Comparison of ENCODE assay signal across 8 cellular contexts in the genomic region with DNA sequence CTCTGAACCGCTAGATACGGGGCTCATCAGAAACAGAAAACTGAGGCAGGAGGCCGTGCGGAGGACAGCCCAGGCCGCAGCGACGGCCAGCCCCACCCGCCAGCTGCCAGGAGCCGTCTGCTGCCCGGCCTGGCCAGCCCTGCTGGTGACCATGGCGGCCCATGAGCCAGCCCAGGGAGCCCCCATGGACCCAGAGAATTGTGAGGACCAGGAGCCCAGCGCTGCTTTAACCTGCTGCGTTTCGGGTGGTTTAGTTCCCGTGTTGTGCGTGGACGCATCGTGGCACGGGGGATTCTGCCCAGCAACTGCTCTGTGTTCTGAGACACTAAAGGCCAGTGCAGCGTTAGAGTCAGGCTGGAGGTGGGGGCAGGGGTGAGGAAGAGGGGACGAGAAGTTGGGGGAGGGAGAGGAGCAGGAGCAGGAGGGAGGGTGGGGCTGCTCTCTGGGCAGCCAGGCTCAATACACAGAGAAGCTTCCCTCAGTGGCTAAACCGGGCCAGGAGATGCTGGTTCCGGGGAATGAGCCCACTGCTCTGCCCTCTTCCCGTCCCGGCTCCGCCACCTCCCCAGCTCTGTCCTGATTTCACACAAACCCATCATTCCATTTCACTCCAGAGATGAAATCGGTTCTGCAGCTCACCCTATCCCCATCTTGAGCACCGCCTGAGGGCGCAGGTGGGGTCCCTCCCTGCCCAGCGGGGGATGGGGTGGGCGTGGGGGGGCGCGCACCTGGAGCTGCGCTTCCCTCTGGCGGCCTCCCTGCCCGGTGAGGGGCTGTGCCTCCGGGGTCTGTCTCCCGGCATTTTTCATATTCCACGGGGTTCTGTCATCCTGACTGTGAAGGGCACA. TPM values are rescaled to one million over a fixed set of nuclear protein-coding genes. Genes with fewer than 3 reads are reported as not detected.
A peak's percentile ranks its signal among the peaks of the same experiment; 100 is the strongest.
DNase-seq lines count a peak whose midpoint lies in the region; ATAC-seq and TF ChIP-seq lines count a peak whose summit lies in the region.

No MANE protein-coding gene starts in this region.

- no peak overlapping the region for H3K27ac ChIP-seq in mesendoderm (ENCODE audit: low read depth, low read length)
- peak overlapping the region; percentile 72 for H3K27ac ChIP-seq in urinary bladder (ENCODE audit: low read depth)
- no peak overlapping the region for H3K27ac ChIP-seq in foreskin keratinocyte

- intact Hi-C loops in activated naive CD4-positive, alpha-beta T cell treated with anti-CD3 and anti-CD28 coated beads for 36 hours (cut with micrococcal nuclease): loop anchor here (1.0 to 2.0 kb wide), 7 partner anchors 10 to 522 kb away; partner anchors contain the start of genes DDX51, NOC4L and PGAM5

- H3K4me2 ChIP-seq in mesendoderm (ENCODE audit: low read length): peak overlapping the region; percentile 93

- H3K4ac ChIP-seq in mesendoderm (ENCODE audit: low read depth, low read length): no peak overlapping the region

- H2BK15ac ChIP-seq in mesendoderm (replicated peaks; ENCODE audit: low read depth): no peak overlapping the region

- TF ChIP-seq CTCF in brain (conservative IDR thresholded peaks at IDR 0.05) (no peak), foreskin keratinocyte (conservative IDR thresholded peaks at IDR 0.05) (no peak)

- H3K23ac ChIP-seq in mesendoderm (ENCODE audit: low read length): no peak overlapping the region

- H3K36me3 ChIP-seq in mesendoderm (ENCODE audit: control insufficient read depth, insufficient read depth, low read length) (no peaks in the 10 kb centered on the region), urinary bladder (ENCODE audit: insufficient read depth) (no peaks in the 10 kb centered on the region)

- peaks cover 5% of the 10 kb centered on the region for H3K36me3 Mint-ChIP-seq in activated naive CD4-positive, alpha-beta T cell treated with anti-CD3 and anti-CD28 coated beads for 36 hours (ENCODE audit: low read depth)
- peaks cover 15 to 23% of the 10 kb centered on the region in 2 donors for H3K36me3 Mint-ChIP-seq in activated naive CD4-positive, alpha-beta T cell treated with anti-CD3 and anti-CD28 coated beads, Interleukin-2, amount 50 U/mL, for 72 hours
- H3K36me3 Mint-ChIP-seq in brain: no peaks in the 10 kb centered on the region

- no peak overlapping the region for H4K5ac ChIP-seq in mesendoderm (ENCODE audit: low read length)

- no peak overlapping the region for H4K8ac ChIP-seq in mesendoderm (ENCODE audit: low read depth, low read length)

- peak overlapping the region; percentile 89 for H3K4me3 Mint-ChIP-seq in activated naive CD4-positive, alpha-beta T cell treated with anti-CD3 and anti-CD28 coated beads for 36 hours
- peak overlapping the region; percentile 82 to 91 (median 87) for H3K4me3 Mint-ChIP-seq in brain

- no peak overlapping the region for H2BK120ac ChIP-seq in mesendoderm (ENCODE audit: low read depth, low read length)

- no peaks in the 10 kb centered on the region for H3K27me3 ChIP-seq in mesendoderm (ENCODE audit: insufficient read depth, low read length, poor library complexity)
- peaks cover 13% of the 10 kb centered on the region for H3K27me3 ChIP-seq in foreskin keratinocyte

- no peak for DNase-seq in activated naive CD4-positive, alpha-beta T cell treated with anti-CD3 and anti-CD28 coated beads for 36 hours
- no peak for DNase-seq in activated naive CD4-positive, alpha-beta T cell treated with anti-CD3 and anti-CD28 coated beads, Interleukin-2, amount 50 U/mL, for 72 hours (ENCODE audit: low spot score in 2 of 2)
- DNase-seq in mesendoderm: peak; percentile 31
- no peak for DNase-seq in kidney tubule cell (ENCODE audit: low spot score)
- DNase-seq in foreskin keratinocyte: no peak

- peaks cover 31% of the 10 kb centered on the region for H3K4me1 Mint-ChIP-seq in activated naive CD4-positive, alpha-beta T cell treated with anti-CD3 and anti-CD28 coated beads for 36 hours (ENCODE audit: low read depth)
- peaks cover 20% of the 10 kb centered on the region for H3K4me1 Mint-ChIP-seq in brain

- no peaks in the 10 kb centered on the region for H3K79me1 ChIP-seq in mesendoderm (ENCODE audit: low read length)

- no peak overlapping the region for H2AK5ac ChIP-seq in mesendoderm (ENCODE audit: low read length)

- no peaks in the 10 kb centered on the region for H3K79me2 ChIP-seq in mesendoderm (ENCODE audit: control insufficient read depth, insufficient read depth, low read length)

- no peak overlapping the region for H3K18ac ChIP-seq in mesendoderm (ENCODE audit: low read length)

- peak overlapping the region; percentile 45 for H3K4me3 ChIP-seq in mesendoderm (ENCODE audit: low read length)
- peak overlapping the region; percentile 47 for H3K4me3 ChIP-seq in urinary bladder (ENCODE audit: low read depth, low read length)

- no peak overlapping the region for H3K27ac Mint-ChIP-seq in activated naive CD4-positive, alpha-beta T cell treated with anti-CD3 and anti-CD28 coated beads for 36 hours
- H3K27ac Mint-ChIP-seq in activated naive CD4-positive, alpha-beta T cell treated with anti-CD3 and anti-CD28 coated beads, Interleukin-2, amount 50 U/mL, for 72 hours: peak overlapping the region in 1 of 2 donors; percentile 61
- H3K27ac Mint-ChIP-seq in brain: peak overlapping the region in 3 of 5 experiments; percentile 76 to 87 (median 85)

- no peak for ATAC-seq in activated naive CD4-positive, alpha-beta T cell treated with anti-CD3 and anti-CD28 coated beads, Interleukin-2, amount 50 U/mL, for 72 hours
- no peak for ATAC-seq in GM21786 (IDR thresholded peaks at IDR 0.05; ENCODE audit: unreplicated experiment)
- ATAC-seq in foreskin keratinocyte: no peak

- H3K9me3 Mint-ChIP-seq in activated naive CD4-positive, alpha-beta T cell treated with anti-CD3 and anti-CD28 coated beads for 36 hours: peaks cover 16% of the 10 kb centered on the region
- H3K9me3 Mint-ChIP-seq in activated naive CD4-positive, alpha-beta T cell treated with anti-CD3 and anti-CD28 coated beads, Interleukin-2, amount 50 U/mL, for 72 hours: peaks cover 6 to 8% of the 10 kb centered on the region in 2 donors
- peaks cover 2 to 19% (median 7%) of the 10 kb centered on the region in 5 experiments for H3K9me3 Mint-ChIP-seq in brain

- no CpG with 5 or more reads among the region's 39 CpGs for WGBS in mesendoderm (ENCODE audit: extremely low coverage, insufficient coverage, low lambda C conversion rate)
- 54% methylated on average over 39 of the region's 39 CpGs for WGBS in urinary bladder

- no peaks in the 10 kb centered on the region for H3K27me3 Mint-ChIP-seq in activated naive CD4-positive, alpha-beta T cell treated with anti-CD3 and anti-CD28 coated beads for 36 hours (ENCODE audit: low read depth)
- H3K27me3 Mint-ChIP-seq in brain: peaks cover 11% of the 10 kb centered on the region

- H3K56ac ChIP-seq in mesendoderm (ENCODE audit: low read length): peak overlapping the region; percentile 89

- H3K9ac ChIP-seq in mesendoderm (ENCODE audit: low read length): peak overlapping the region; percentile 78

- no peak overlapping the region for H2BK5ac ChIP-seq in mesendoderm (ENCODE audit: low read length)

- CTCF ChIA-PET in activated naive CD4-positive, alpha-beta T cell treated with anti-CD3 and anti-CD28 coated beads for 36 hours (lab: Charles Lee): interaction anchor here (0.6 to 1.8 kb wide), 3 partner anchors 9 to 564 kb away, joined by 3 to 4 read pairs (median 3); no protein-coding TSS in a partner anchor

- H3K4me1 ChIP-seq in mesendoderm (ENCODE audit: control insufficient read depth, low read depth, low read length) (no peaks in the 10 kb centered on the region), urinary bladder (ENCODE audit: insufficient read depth) (no peaks in the 10 kb centered on the region), foreskin keratinocyte (no peaks in the 10 kb centered on the region)

RNA-seq across cellular contexts. Expression of gene NOC4L, which starts 44.4 kb away (rescaled TPM):
- total RNA-seq in activated naive CD4-positive, alpha-beta T cell treated with anti-CD3 and anti-CD28 coated beads for 36 hours: 10 to 100 TPM; 27.1 to 27.4 TPM
- 10 to 100 TPM; 21.0 to 29.3 TPM for total RNA-seq in activated naive CD4-positive, alpha-beta T cell treated with anti-CD3 and anti-CD28 coated beads, Interleukin-2, amount 50 U/mL, for 72 hours
- polyA plus RNA-seq in brain (ENCODE audit: insufficient read depth, low read depth, low replicate concordance) (30.6 TPM), urinary bladder (24.4 TPM), foreskin keratinocyte (38.2 and 42.4 TPM in 2 replicates)
- polyA plus RNA-seq in mesendoderm (2013, experiment 1 of 2): 47.8 TPM
- 47.2 TPM for polyA plus RNA-seq in mesendoderm (2013, experiment 2 of 2)
- total RNA-seq in urinary bladder (4.3 TPM), foreskin keratinocyte (24.6 and 32.2 TPM in 2 replicates)

RNA-seq across cellular contexts. Expression of gene DDX51, which starts 44.6 kb away (rescaled TPM):
- total RNA-seq in activated naive CD4-positive, alpha-beta T cell treated with anti-CD3 and anti-CD28 coated beads for 36 hours: 10 to 100 TPM; 18.8 to 20.0 TPM
- total RNA-seq in activated naive CD4-positive, alpha-beta T cell treated with anti-CD3 and anti-CD28 coated beads, Interleukin-2, amount 50 U/mL, for 72 hours: 10 to 100 TPM; 22.0 to 34.5 TPM
- polyA plus RNA-seq in brain (ENCODE audit: insufficient read depth, low read depth, low replicate concordance) (19.3 TPM), urinary bladder (17.4 TPM), foreskin keratinocyte (17.1 and 19.6 TPM in 2 replicates)
- 11.8 TPM for polyA plus RNA-seq in mesendoderm (2013, experiment 1 of 2)
- polyA plus RNA-seq in mesendoderm (2013, experiment 2 of 2): 10.3 TPM
- total RNA-seq in urinary bladder (6.5 TPM), foreskin keratinocyte (12.0 and 17.8 TPM in 2 replicates)
